ENCODE assay signal across 1 cellular context in genomic region chr3:184745526-184745925, GRCh38.
TF ChIP-seq lines count a peak whose summit lies in the region.

No MANE protein-coding gene starts in this region.

TF ChIP-seq in H1, 55 proteins besides CTCF, POLR2A, EP300 and RAD21:
- TF ChIP-seq FOSL1 (IDR thresholded peaks at IDR 0.05; ENCODE audit: insufficient read depth, low read depth, low read length), result no peak
- TF ChIP-seq POLR2AphosphoS5 (IDR thresholded peaks at IDR 0.05; ENCODE audit: low read depth, low read length), result no peak
- no peak for TF ChIP-seq ASH2L (IDR thresholded peaks at IDR 0.05; ENCODE audit: low read length)
- no peak for TF ChIP-seq RBBP5 (IDR thresholded peaks at IDR 0.05; ENCODE audit: borderline replicate concordance, low read depth, low read length)
- no peak for TF ChIP-seq EZH2 (IDR thresholded peaks at IDR 0.05; ENCODE audit: low read depth, low read length, severe bottlenecking)
- TF ChIP-seq KDM5A (IDR thresholded peaks at IDR 0.05; ENCODE audit: low read length), result no peak
- TF ChIP-seq JUN (IDR thresholded peaks at IDR 0.05; ENCODE audit: low read depth, low read length), result no peak
- no peak for TF ChIP-seq SAP30 (IDR thresholded peaks at IDR 0.05; ENCODE audit: insufficient read depth, insufficient replicate concordance, low read length)
- TF ChIP-seq YY1 (IDR thresholded peaks at IDR 0.05; ENCODE audit: low read depth, low read length), result no peak
- no peak for TF ChIP-seq JUND (IDR thresholded peaks at IDR 0.05; ENCODE audit: low read length)
- no peak for TF ChIP-seq ZNF274 (IDR thresholded peaks at IDR 0.05; ENCODE audit: borderline replicate concordance, extremely low read depth, low read length)
- TF ChIP-seq KDM1A (IDR thresholded peaks at IDR 0.05; ENCODE audit: borderline replicate concordance, low read length), result no peak
- TF ChIP-seq PHF8 (conservative IDR thresholded peaks at IDR 0.05; ENCODE audit: low read depth, low read length), result no peak
- TF ChIP-seq EGR1 (IDR thresholded peaks at IDR 0.05; ENCODE audit: borderline replicate concordance, low read depth, low read length), result no peak
- no peak for TF ChIP-seq CREB1 (IDR thresholded peaks at IDR 0.05)
- TF ChIP-seq SP2 (IDR thresholded peaks at IDR 0.05; ENCODE audit: low read length), result no peak
- no peak for TF ChIP-seq TBP (IDR thresholded peaks at IDR 0.05; ENCODE audit: low read depth, low read length)
- no peak for TF ChIP-seq HDAC2 (IDR thresholded peaks at IDR 0.05; ENCODE audit: borderline replicate concordance in 1 of 2, low read depth in 2 of 2, low read length in 2 of 2)
